Comparison of ENCODE assay signal across 31 cellular contexts in the genomic region with DNA sequence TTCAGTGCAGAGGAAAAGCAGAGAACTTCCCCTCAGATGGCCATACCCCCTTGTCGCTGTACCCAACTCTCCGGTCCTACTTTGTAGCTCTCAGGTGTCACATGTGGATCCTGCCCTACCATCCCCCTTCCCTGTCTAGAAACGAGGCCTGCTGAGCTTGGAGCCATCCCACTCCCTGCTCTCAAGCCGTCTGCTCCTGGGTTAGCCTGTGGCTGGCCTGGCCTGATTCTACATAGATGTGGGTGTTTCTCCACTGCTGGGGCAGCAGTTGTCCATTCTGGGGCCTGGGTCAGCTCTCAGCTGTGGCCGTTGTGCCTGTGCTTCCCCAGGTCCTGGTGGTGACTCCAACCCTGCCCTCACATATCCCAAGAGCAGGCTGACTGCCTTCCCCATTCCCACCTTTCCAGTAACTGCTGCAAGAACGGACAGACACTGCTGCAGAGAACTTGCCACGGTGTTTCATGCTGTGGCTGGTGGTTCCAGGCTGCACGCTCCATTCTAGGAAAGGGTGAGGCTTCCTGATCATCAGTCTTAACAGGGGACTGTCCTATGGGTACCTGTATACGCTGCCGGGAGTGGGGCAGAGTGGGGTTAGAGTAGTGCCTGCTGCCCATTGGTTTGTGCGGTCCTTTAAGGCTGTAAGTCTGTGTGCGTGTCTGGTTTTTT. TPM values are rescaled to one million over a fixed set of nuclear protein-coding genes. Genes with fewer than 3 reads are reported as not detected.
A peak's percentile ranks its signal among the peaks of the same experiment; 100 is the strongest.
DNase-seq lines count a peak whose midpoint lies in the region; ATAC-seq, FAIRE-seq and TF ChIP-seq lines count a peak whose summit lies in the region.
"Had no signal": no experiment of that assay in that cellular context is flagged by ENCODE, and none has a peak within 500 bp of the region (broad histone marks: within the 10 kb centered on the region; RNA-seq: fewer than 3 reads in every experiment).

No MANE protein-coding gene starts in this region.

- TF ChIP-seq CTCF in keratinocyte (optimal IDR thresholded peaks at IDR 0.05 in 1 of 3, IDR thresholded peaks at IDR 0.05 in 1 of 3, conservative IDR thresholded peaks at IDR 0.05 in 1 of 3; ENCODE audit: extremely low read depth in 1 of 3, insufficient read depth in 2 of 3, low read length in 3 of 3): no peak
- TF ChIP-seq CTCF in type B pancreatic cell (conservative IDR thresholded peaks at IDR 0.05): no peak

- H3K9me1 ChIP-seq in keratinocyte (ENCODE audit: control insufficient read depth, extremely low read depth, insufficient read depth, low read length): no peaks in the 10 kb centered on the region

- intact Hi-C loops in activated CD4-positive, alpha-beta T cell treated with anti-CD3 and anti-CD28 coated beads, Interleukin-2, amount 10 ng/mL, durations not matched to agents 24 days and 14 days (cut with micrococcal nuclease): no loop called here
- intact Hi-C loops in activated CD4-positive, alpha-beta T cell treated with anti-CD3 and anti-CD28 coated beads for 36 hours (cut with DNase I, micrococcal nuclease): no loop called here
- intact Hi-C loops in activated T-helper 1 cell treated with anti-CD3 and anti-CD28 coated beads, Interleukin-12 subunit alpha, Interleukin-12 subunit beta, Interleukin-2, Interleukin-4 antibody, amounts not matched to agents 30 ng/mL and 10 ng/mL and 1 ng/mL, durations not matched to agents 14 hours and 24 hours and 36 hours (cut with micrococcal nuclease): no loop called here

- no peaks in the 10 kb centered on the region for H3K9me3 Mint-ChIP-seq in activated CD4-positive, alpha-beta T cell treated with anti-CD3 and anti-CD28 coated beads, Interleukin-2, amount 10 ng/mL, durations not matched to agents 24 days and 14 days
- no peaks in the 10 kb centered on the region for H3K9me3 Mint-ChIP-seq in activated CD4-positive, alpha-beta T cell treated with anti-CD3 and anti-CD28 coated beads for 36 hours (ENCODE audit: low read depth)
- no peaks in the 10 kb centered on the region for H3K9me3 Mint-ChIP-seq in CD8-positive, alpha-beta memory T cell
- no peaks in the 10 kb centered on the region for H3K9me3 Mint-ChIP-seq in activated T-helper 1 cell treated with anti-CD3 and anti-CD28 coated beads, Interleukin-12 subunit alpha, Interleukin-12 subunit beta, Interleukin-2, Interleukin-4 antibody, amounts not matched to agents 30 ng/mL and 10 ng/mL and 1 ng/mL, durations not matched to agents 14 hours and 24 hours and 36 hours
- H3K9me3 Mint-ChIP-seq in type B pancreatic cell: peaks cover 4% of the 10 kb centered on the region
- H3K9me3 Mint-ChIP-seq: activated T-cell treated with anti-CD3 and anti-CD28 coated beads, Interleukin-2, amount 50 U/mL, for 24 hours; naive thymus-derived CD4-positive, alpha-beta T cell had no signal

- no peaks in the 10 kb centered on the region for H3K9me3 ChIP-seq in CD8-positive, alpha-beta memory T cell (ENCODE audit: low read length)
- H3K9me3 ChIP-seq in keratinocyte (ENCODE audit: control insufficient read depth, low read depth, low read length): no peaks in the 10 kb centered on the region
- H3K9me3 ChIP-seq: body of pancreas, gastroesophageal sphincter, MG63, psoas muscle, sigmoid colon, SJSA1, transverse colon had no signal

- H2AFZ ChIP-seq in keratinocyte (ENCODE audit: control insufficient read depth, low read length): peak overlapping the region; percentile 2

- no peaks in the 10 kb centered on the region for H3K27me3 ChIP-seq in CD8-positive, alpha-beta memory T cell (ENCODE audit: insufficient read depth, low read length, poor library complexity, severe bottlenecking)
- no peaks in the 10 kb centered on the region for H3K27me3 ChIP-seq in keratinocyte (ENCODE audit: control insufficient read depth, extremely low read depth, insufficient read depth, low read length)
- H3K27me3 ChIP-seq: body of pancreas, gastroesophageal sphincter, MG63, sigmoid colon, SJSA1, transverse colon had no signal

- peak overlapping the region; percentile 67 for H3K4me3 Mint-ChIP-seq in activated CD4-positive, alpha-beta T cell treated with anti-CD3 and anti-CD28 coated beads, Interleukin-2, amount 10 ng/mL, durations not matched to agents 24 days and 14 days
- H3K4me3 Mint-ChIP-seq in activated CD4-positive, alpha-beta T cell treated with anti-CD3 and anti-CD28 coated beads for 36 hours: no peak overlapping the region
- H3K4me3 Mint-ChIP-seq in CD8-positive, alpha-beta memory T cell: peak overlapping the region in 3 of 7 donors; percentile 12 to 60 (median 56)
- H3K4me3 Mint-ChIP-seq in activated T-helper 1 cell treated with anti-CD3 and anti-CD28 coated beads, Interleukin-12 subunit alpha, Interleukin-12 subunit beta, Interleukin-2, Interleukin-4 antibody, amounts not matched to agents 30 ng/mL and 10 ng/mL and 1 ng/mL, durations not matched to agents 14 hours and 24 hours and 36 hours: peak overlapping the region; percentile 51
- no peak overlapping the region for H3K4me3 Mint-ChIP-seq in type B pancreatic cell
- H3K4me3 Mint-ChIP-seq: activated T-cell treated with anti-CD3 and anti-CD28 coated beads, Interleukin-2, amount 50 U/mL, for 24 hours had no signal

- peaks cover 3% of the 10 kb centered on the region for H3K36me3 Mint-ChIP-seq in activated CD4-positive, alpha-beta T cell treated with anti-CD3 and anti-CD28 coated beads, Interleukin-2, amount 10 ng/mL, durations not matched to agents 24 days and 14 days (ENCODE audit: low read depth)
- H3K36me3 Mint-ChIP-seq in activated CD4-positive, alpha-beta T cell treated with anti-CD3 and anti-CD28 coated beads for 36 hours (ENCODE audit: low read depth): no peaks in the 10 kb centered on the region
- no peaks in the 10 kb centered on the region for H3K36me3 Mint-ChIP-seq in CD8-positive, alpha-beta memory T cell
- no peaks in the 10 kb centered on the region for H3K36me3 Mint-ChIP-seq in activated T-helper 1 cell treated with anti-CD3 and anti-CD28 coated beads, Interleukin-12 subunit alpha, Interleukin-12 subunit beta, Interleukin-2, Interleukin-4 antibody, amounts not matched to agents 30 ng/mL and 10 ng/mL and 1 ng/mL, durations not matched to agents 14 hours and 24 hours and 36 hours (ENCODE audit: low read depth)
- H3K36me3 Mint-ChIP-seq in type B pancreatic cell: no peaks in the 10 kb centered on the region

- no peak for DNase-seq in activated CD4-positive, alpha-beta T cell treated with anti-CD3 and anti-CD28 coated beads, Interleukin-2, amount 10 ng/mL, durations not matched to agents 24 days and 14 days
- no peak for DNase-seq in activated CD4-positive, alpha-beta T cell treated with anti-CD3 and anti-CD28 coated beads for 36 hours
- DNase-seq in CD8-positive, alpha-beta memory T cell: no peak
- no peak for DNase-seq in activated T-helper 1 cell treated with anti-CD3 and anti-CD28 coated beads, Interleukin-12 subunit alpha, Interleukin-12 subunit beta, Interleukin-2, Interleukin-4 antibody, amounts not matched to agents 30 ng/mL and 10 ng/mL and 1 ng/mL, durations not matched to agents 14 hours and 24 hours and 36 hours (ENCODE audit: low spot score)
- DNase-seq in keratinocyte (ENCODE audit: low read depth, low spot score) (no peak), type B pancreatic cell (ENCODE audit: extremely low spot score, unreplicated experiment) (no peak), GM19239 (ENCODE audit: insufficient read length, low spot score) (no peak)
- no peak for DNase-seq in effector CD4-positive, alpha-beta T cell
- DNase-seq: 8988T; activated T-cell treated with anti-CD3 and anti-CD28 coated beads, Interleukin-2, amount 50 U/mL, for 24 hours; body of pancreas; cerebellar nuclear complex; DMS153; left cardiac atrium; MG63; naive thymus-derived CD4-positive, alpha-beta T cell; NCI-H1105 treated with DMSO at 0.1 percent for 48 hours; NCI-H2029; NCI-H510A treated with DMSO at 0.1 percent for 48 hours; nucleus accumbens; psoas muscle; sigmoid colon; stimulated activated CD4-positive, alpha-beta T cell treated with anti-CD3 and anti-CD28 coated beads, Interleukin-4, amount 100 ng/mL, for 24 hours; transverse colon had no signal

- H3K36me3 ChIP-seq in CD8-positive, alpha-beta memory T cell (ENCODE audit: insufficient read depth, low read length): no peaks in the 10 kb centered on the region
- H3K36me3 ChIP-seq in keratinocyte (ENCODE audit: control insufficient read depth in 2 of 2, extremely low read depth in 1 of 2, insufficient read depth in 2 of 2, low read length in 2 of 2): no peaks in the 10 kb centered on the region
- H3K36me3 ChIP-seq: gastroesophageal sphincter, MG63, sigmoid colon, SJSA1, transverse colon had no signal

- H3K27me3 Mint-ChIP-seq in activated CD4-positive, alpha-beta T cell treated with anti-CD3 and anti-CD28 coated beads, Interleukin-2, amount 10 ng/mL, durations not matched to agents 24 days and 14 days: no peaks in the 10 kb centered on the region
- H3K27me3 Mint-ChIP-seq in activated CD4-positive, alpha-beta T cell treated with anti-CD3 and anti-CD28 coated beads for 36 hours: no peaks in the 10 kb centered on the region
- no peaks in the 10 kb centered on the region for H3K27me3 Mint-ChIP-seq in CD8-positive, alpha-beta memory T cell
- peaks cover 1% of the 10 kb centered on the region for H3K27me3 Mint-ChIP-seq in activated T-helper 1 cell treated with anti-CD3 and anti-CD28 coated beads, Interleukin-12 subunit alpha, Interleukin-12 subunit beta, Interleukin-2, Interleukin-4 antibody, amounts not matched to agents 30 ng/mL and 10 ng/mL and 1 ng/mL, durations not matched to agents 14 hours and 24 hours and 36 hours (ENCODE audit: insufficient read depth)
- H3K27me3 Mint-ChIP-seq in type B pancreatic cell: no peaks in the 10 kb centered on the region
- H3K27me3 Mint-ChIP-seq: activated T-cell treated with anti-CD3 and anti-CD28 coated beads, Interleukin-2, amount 50 U/mL, for 24 hours; naive thymus-derived CD4-positive, alpha-beta T cell had no signal

- no peak for ATAC-seq in activated CD4-positive, alpha-beta T cell treated with anti-CD3 and anti-CD28 coated beads for 36 hours
- ATAC-seq: activated CD4-positive, CD25-positive, alpha-beta regulatory T cell treated with anti-CD3 and anti-CD28 coated beads, Interleukin-2, amount 50 U/mL, for 24 hours; body of pancreas; gastroesophageal sphincter; left cardiac atrium; psoas muscle had no signal

- no peaks in the 10 kb centered on the region for H3K4me1 ChIP-seq in CD8-positive, alpha-beta memory T cell (ENCODE audit: insufficient read depth, low read length)
- H3K4me1 ChIP-seq in keratinocyte (ENCODE audit: control insufficient read depth, extremely low read depth, insufficient read depth, low read length): peaks cover 36% of the 10 kb centered on the region
- H3K4me1 ChIP-seq: body of pancreas, gastroesophageal sphincter, psoas muscle, sigmoid colon, SJSA1, transverse colon had no signal

- H3K79me2 ChIP-seq in keratinocyte (ENCODE audit: control insufficient read depth, insufficient read depth, low read length): no peaks in the 10 kb centered on the region

- FAIRE-seq in keratinocyte (lab: Jason Lieb, UNC) (no peak), GM19239 (lab: Jason Lieb, UNC) (no peak)

- peak overlapping the region; percentile 83 for H3K27ac Mint-ChIP-seq in activated CD4-positive, alpha-beta T cell treated with anti-CD3 and anti-CD28 coated beads, Interleukin-2, amount 10 ng/mL, durations not matched to agents 24 days and 14 days
- H3K27ac Mint-ChIP-seq in activated CD4-positive, alpha-beta T cell treated with anti-CD3 and anti-CD28 coated beads for 36 hours: no peak overlapping the region
- H3K27ac Mint-ChIP-seq in CD8-positive, alpha-beta memory T cell: peak overlapping the region; percentile 32 to 89 (median 50)
- H3K27ac Mint-ChIP-seq in activated T-helper 1 cell treated with anti-CD3 and anti-CD28 coated beads, Interleukin-12 subunit alpha, Interleukin-12 subunit beta, Interleukin-2, Interleukin-4 antibody, amounts not matched to agents 30 ng/mL and 10 ng/mL and 1 ng/mL, durations not matched to agents 14 hours and 24 hours and 36 hours: peak overlapping the region; percentile 57
- no peak overlapping the region for H3K27ac Mint-ChIP-seq in type B pancreatic cell
- H3K27ac Mint-ChIP-seq: activated T-cell treated with anti-CD3 and anti-CD28 coated beads, Interleukin-2, amount 50 U/mL, for 24 hours had no signal

- H3K27ac ChIP-seq in CD8-positive, alpha-beta memory T cell (ENCODE audit: low read depth, low read length): peak overlapping the region; percentile 24
- no peak overlapping the region for H3K27ac ChIP-seq in keratinocyte (ENCODE audit: control insufficient read depth, insufficient read depth, low read length)
- H3K27ac ChIP-seq: body of pancreas, gastroesophageal sphincter, psoas muscle, RWPE1, sigmoid colon, SJSA1, transverse colon had no signal

- peaks cover 59% of the 10 kb centered on the region for H3K4me1 Mint-ChIP-seq in activated CD4-positive, alpha-beta T cell treated with anti-CD3 and anti-CD28 coated beads, Interleukin-2, amount 10 ng/mL, durations not matched to agents 24 days and 14 days
- peaks cover 10% of the 10 kb centered on the region for H3K4me1 Mint-ChIP-seq in activated CD4-positive, alpha-beta T cell treated with anti-CD3 and anti-CD28 coated beads for 36 hours
- H3K4me1 Mint-ChIP-seq in CD8-positive, alpha-beta memory T cell: peaks cover 17 to 69% (median 50%) of the 10 kb centered on the region in 3 donors
- peaks cover 73% of the 10 kb centered on the region for H3K4me1 Mint-ChIP-seq in activated T-helper 1 cell treated with anti-CD3 and anti-CD28 coated beads, Interleukin-12 subunit alpha, Interleukin-12 subunit beta, Interleukin-2, Interleukin-4 antibody, amounts not matched to agents 30 ng/mL and 10 ng/mL and 1 ng/mL, durations not matched to agents 14 hours and 24 hours and 36 hours (ENCODE audit: low read depth)
- H3K4me1 Mint-ChIP-seq in type B pancreatic cell (ENCODE audit: unreplicated experiment): no peaks in the 10 kb centered on the region

- POLR2A ChIA-PET in activated CD4-positive, alpha-beta T cell treated with anti-CD3 and anti-CD28 coated beads for 36 hours (lab: Charles Lee): no interaction called here
- POLR2A ChIA-PET in CD8-positive, alpha-beta memory T cell (lab: Charles Lee): no interaction called here

- no peak overlapping the region for H3K4me3 ChIP-seq in CD8-positive, alpha-beta memory T cell (ENCODE audit: low read length)
- no peak overlapping the region for H3K4me3 ChIP-seq in keratinocyte (ENCODE audit: control insufficient read depth in 2 of 3, extremely low read depth in 1 of 3, insufficient read depth in 2 of 3, low read depth in 1 of 3, low read length in 3 of 3)
- H3K4me3 ChIP-seq: body of pancreas, gastroesophageal sphincter, lung, MG63, psoas muscle, sigmoid colon, SJSA1, transverse colon had no signal

- H3K9ac ChIP-seq in keratinocyte (ENCODE audit: control insufficient read depth, extremely low read depth, insufficient read depth, low read length): no peak overlapping the region

- no peaks in the 10 kb centered on the region for H4K20me1 ChIP-seq in keratinocyte (ENCODE audit: control insufficient read depth, extremely low read depth, insufficient read depth, low read length)

- no peak overlapping the region for H3K4me2 ChIP-seq in keratinocyte (ENCODE audit: control insufficient read depth, extremely low read depth, insufficient read depth, low read depth, low read length)

- CTCF ChIA-PET in activated CD4-positive, alpha-beta T cell treated with anti-CD3 and anti-CD28 coated beads for 36 hours (lab: Charles Lee): no interaction called here
- CTCF ChIA-PET in CD8-positive, alpha-beta memory T cell (lab: Charles Lee): no interaction called here

- dilution Hi-C loops in keratinocyte (cut with MboI; ENCODE audit: extremely low pct_ligation_motif_present, low sequenced_read_pairs): no loop called here

RNA-seq across cellular contexts. Expression of a gene that starts 3.6 kb away (rescaled TPM):
- 8.5 and 8.7 TPM in 2 replicates for total RNA-seq in activated CD4-positive, alpha-beta T cell treated with anti-CD3 and anti-CD28 coated beads, Interleukin-2, amount 10 ng/mL, durations not matched to agents 24 days and 14 days
- total RNA-seq in activated CD4-positive, alpha-beta T cell treated with anti-CD3 and anti-CD28 coated beads for 36 hours: 1 to 10 TPM; 1.2 to 2.0 TPM
- 1 to 10 TPM; 3.9 to 5.0 TPM for total RNA-seq in CD8-positive, alpha-beta memory T cell
- 0.16 TPM for polyA plus RNA-seq in CD8-positive, alpha-beta memory T cell
- 5.3 and 7.8 TPM in 2 replicates for total RNA-seq in activated T-helper 1 cell treated with anti-CD3 and anti-CD28 coated beads, Interleukin-12 subunit alpha, Interleukin-12 subunit beta, Interleukin-2, Interleukin-4 antibody, amounts not matched to agents 30 ng/mL and 10 ng/mL and 1 ng/mL, durations not matched to agents 14 hours and 24 hours and 36 hours
- polyA plus RNA-seq in keratinocyte: 0.35 to 0.45 TPM (median 0.40 TPM) in 3 replicates
- polyA plus RNA-seq in keratinocyte (2011; ENCODE audit: low read depth): not detected
- polyA plus RNA-seq in keratinocyte (2011; cell fraction: cytosol; rRNA removed): 0.43 and 0.57 TPM in 2 replicates
- polyA plus RNA-seq in keratinocyte (2011; cell fraction: nucleus; rRNA removed): 0.61 and 2.4 TPM in 2 replicates
- 0.13 and 0.33 TPM in 2 replicates for polyA plus RNA-seq in keratinocyte (2012; ENCODE audit: low replicate concordance)
- 0.62 to 1.2 TPM (median 1.0 TPM) in 3 replicates for polyA minus RNA-seq in keratinocyte
- not detected for polyA minus RNA-seq in keratinocyte (2011; cell fraction: cytosol; rRNA and poly(A)+ RNA removed)
- 0.74 and 0.78 TPM in 2 replicates for polyA minus RNA-seq in keratinocyte (2011; cell fraction: nucleus; rRNA and poly(A)+ RNA removed)
- 0.14 TPM in 1 of 2 replicates, not detected in the other for total RNA-seq in type B pancreatic cell (ENCODE audit: low replicate concordance)
- total RNA-seq: H4, left cardiac atrium, SJSA1, subcutaneous adipose tissue had no signal

Comparison
In these comparisons a context has a peak if more than half of its experiments do, and no peak if none do; other contexts are left out.
1. H3K27ac Mint-ChIP-seq: peak in activated CD4-positive, alpha-beta T cell treated with anti-CD3 and anti-CD28 coated beads, Interleukin-2, amount 10 ng/mL, durations not matched to agents 24 days and 14 days (single experiment), CD8-positive, alpha-beta memory T cell (8 of 8) and activated T-helper 1 cell treated with anti-CD3 and anti-CD28 coated beads, Interleukin-12 subunit alpha, Interleukin-12 subunit beta, Interleukin-2, Interleukin-4 antibody, amounts not matched to agents 30 ng/mL and 10 ng/mL and 1 ng/mL, durations not matched to agents 14 hours and 24 hours and 36 hours (single experiment); none in activated CD4-positive, alpha-beta T cell treated with anti-CD3 and anti-CD28 coated beads for 36 hours (single experiment) and type B pancreatic cell (single experiment).
2. H3K4me3 Mint-ChIP-seq: peak in activated CD4-positive, alpha-beta T cell treated with anti-CD3 and anti-CD28 coated beads, Interleukin-2, amount 10 ng/mL, durations not matched to agents 24 days and 14 days (single experiment) and activated T-helper 1 cell treated with anti-CD3 and anti-CD28 coated beads, Interleukin-12 subunit alpha, Interleukin-12 subunit beta, Interleukin-2, Interleukin-4 antibody, amounts not matched to agents 30 ng/mL and 10 ng/mL and 1 ng/mL, durations not matched to agents 14 hours and 24 hours and 36 hours (single experiment); none in activated CD4-positive, alpha-beta T cell treated with anti-CD3 and anti-CD28 coated beads for 36 hours (single experiment) and type B pancreatic cell (single experiment).